Comparison of ENCODE assay signal across 9 cellular contexts in genomic region chrX:17738002-17738713, GRCh38. TPM values are rescaled to one million over a fixed set of nuclear protein-coding genes. Genes with fewer than 3 reads are reported as not detected.
A peak's percentile ranks its signal among the peaks of the same experiment; 100 is the strongest.
DNase-seq lines count a peak whose midpoint lies in the region; ATAC-seq lines count a peak whose summit lies in the region.
"Had no signal": no experiment of that assay in that cellular context is flagged by ENCODE, and none has a peak within 500 bp of the region (broad histone marks: within the 10 kb centered on the region; RNA-seq: fewer than 3 reads in every experiment).

No MANE protein-coding gene starts in this region.

- H3K4me1 ChIP-seq in mesodermal cell (ENCODE audit: control insufficient read depth, insufficient read depth, low read length, poor library complexity, severe bottlenecking), result no peaks in the 10 kb centered on the region

- H3K9me3 ChIP-seq in mesodermal cell (ENCODE audit: control insufficient read depth, low read length), result no peaks in the 10 kb centered on the region

- 0 to 1% methylated on average over 11 to 25 of the region's 44 CpGs for WGBS in mesodermal cell (ENCODE audit: insufficient coverage in 2 of 2), 2 experiments

- DNase-seq in D341Med (ENCODE audit: low spot score) (peak; percentile 33), NCI-H146 (lab: John Stamatoyannopoulos, UW) (peak; percentile 64), DMS153 (lab: John Stamatoyannopoulos, UW) (no peak)
- DNase-seq in activated CD4-positive, alpha-beta T cell treated with anti-CD3 and anti-CD28 coated beads, Interleukin-2, amount 50 U/mL, for 1 hour, result peak; percentile 39
- peak; percentile 47 for DNase-seq in effector CD8-positive, alpha-beta T cell (lab: John Stamatoyannopoulos, UW)
- peak; percentile 12 to 24 for DNase-seq in stimulated activated CD8-positive, alpha-beta memory T cell treated with anti-CD3 and anti-CD28 coated beads, Interleukin-7, amount 100 ng/mL, for 4 hours (ENCODE audit: low read depth in 2 of 2)

- H3K27ac ChIP-seq in mesodermal cell (ENCODE audit: low read depth, low read length, severe bottlenecking), result peak overlapping the region; percentile 59
- H3K27ac ChIP-seq: HL-60 had no signal

- no peak for ATAC-seq in GM18498 (IDR thresholded peaks at IDR 0.05; ENCODE audit: unreplicated experiment)

- H3K36me3 ChIP-seq in mesodermal cell (ENCODE audit: control insufficient read depth, insufficient read depth, low read length), result no peaks in the 10 kb centered on the region

- H3K4me3 ChIP-seq in mesodermal cell (ENCODE audit: extremely low read depth, insufficient read depth, low read length, poor library complexity, severe bottlenecking), result peak overlapping the region; percentile 52

RNA-seq across cellular contexts. Expression of gene SCML1, which starts 0.9 kb away (rescaled TPM):
- polyA plus RNA-seq in mesodermal cell (2013, experiment 1 of 2), result 14.6 TPM
- 12.8 TPM for polyA plus RNA-seq in mesodermal cell (2013, experiment 2 of 2)
